19 cellular contexts compared by ENCODE assay signal in genomic region chr7:1741246-1741645, GRCh38.
DNase-seq lines count a peak whose midpoint lies in the region; ATAC-seq and TF ChIP-seq lines count a peak whose summit lies in the region.
"Had no signal": no experiment of that assay in that cellular context is flagged by ENCODE, and none has a peak within 500 bp of the region (broad histone marks: within the 10 kb centered on the region; RNA-seq: fewer than 3 reads in every experiment).

No MANE protein-coding gene starts in this region.

- H4K20me1 ChIP-seq in BLaER1 (peaks cover 41% of the 10 kb centered on the region), H9 (ENCODE audit: control insufficient read depth, insufficient read depth, insufficient read length) (no peaks in the 10 kb centered on the region)

- H3K23me2 ChIP-seq in H9 (ENCODE audit: insufficient read length, low read depth, low read length, poor library complexity, severe bottlenecking) = no peaks in the 10 kb centered on the region

- no peak overlapping the region for H2AK5ac ChIP-seq in H9 (ENCODE audit: insufficient read length, low read length)

- no peak overlapping the region for H2BK5ac ChIP-seq in H9 (ENCODE audit: insufficient read length, low read length)

- CTCF ChIA-PET in CD8-positive, alpha-beta T cell (lab: Charles Lee) = no interaction called here

- H3K36me3 Mint-ChIP-seq in CD8-positive, alpha-beta T cell = no peaks in the 10 kb centered on the region
- no peaks in the 10 kb centered on the region for H3K36me3 Mint-ChIP-seq in T-helper 17 cell (ENCODE audit: low read depth)
- no peaks in the 10 kb centered on the region; a peak in 1 of 7 replicates for H3K36me3 Mint-ChIP-seq in H9 (ENCODE audit: insufficient read depth in 1 of 3, low read depth in 3 of 3)

- no peak overlapping the region for H2AFZ ChIP-seq in H9 (ENCODE audit: low read length)

- H4K8ac ChIP-seq in H9 (replicated peaks; ENCODE audit: insufficient read length, low read depth, low read length) = no peak overlapping the region

- peaks cover 77% of the 10 kb centered on the region for H3K4me1 ChIP-seq in BLaER1
- peaks cover 33% of the 10 kb centered on the region for H3K4me1 ChIP-seq in CD8-positive, alpha-beta T cell (ENCODE audit: insufficient read depth, low read length)
- no peaks in the 10 kb centered on the region for H3K4me1 ChIP-seq in H9 (ENCODE audit: insufficient read depth, low read length)

- no peak overlapping the region for H3K23ac ChIP-seq in H9 (ENCODE audit: insufficient read length, low read depth, low read length)

- H2BK12ac ChIP-seq in H9 (ENCODE audit: insufficient read length, low read depth, low read length) = no peak overlapping the region

- POLR2A ChIA-PET in CD8-positive, alpha-beta T cell (lab: Charles Lee) = no interaction called here

- no peak overlapping the region for H2BK120ac ChIP-seq in H9 (ENCODE audit: low read depth, low read length, poor library complexity, severe bottlenecking)

- H2BK15ac ChIP-seq in H9 (ENCODE audit: low read depth, low read length) = no peak overlapping the region

- H3K9ac ChIP-seq in BLaER1 (no peak overlapping the region), H9 (ENCODE audit: extremely low read depth, insufficient read length, low read length) (no peak overlapping the region)

- no peak overlapping the region for H3K14ac ChIP-seq in H9 (ENCODE audit: insufficient read depth, low read length)

- no peak for ATAC-seq in CD8-positive, alpha-beta T cell
- ATAC-seq in T-helper 17 cell = no peak
- no peak for ATAC-seq in HG02970 (IDR thresholded peaks at IDR 0.05; ENCODE audit: low FRiP score, unreplicated experiment)
- ATAC-seq in HG03175 (IDR thresholded peaks at IDR 0.05; ENCODE audit: unreplicated experiment) = no peak

- WGBS in H9 (ENCODE audit: extremely low coverage, insufficient read length, low lambda C conversion rate) = no CpG with 5 or more reads among the region's 8 CpGs

- H3K4me2 ChIP-seq in BLaER1 = peak overlapping the region; percentile 75
- no peak overlapping the region for H3K4me2 ChIP-seq in H9 (ENCODE audit: insufficient read depth, insufficient read length, low read length)

- H3K4me1 Mint-ChIP-seq in CD8-positive, alpha-beta T cell (ENCODE audit: low read depth) = peaks cover 24% of the 10 kb centered on the region
- H3K4me1 Mint-ChIP-seq in T-helper 17 cell = peaks cover 14% of the 10 kb centered on the region
- peaks cover 0 to 5% of the 10 kb centered on the region in 2 experiments; a peak in 1 of 4 replicates for H3K4me1 Mint-ChIP-seq in H9

- no peak overlapping the region for H3K4me3 ChIP-seq in BLaER1
- H3K4me3 ChIP-seq in CD8-positive, alpha-beta T cell (ENCODE audit: low read depth, low read length) = no peak overlapping the region
- H3K4me3 ChIP-seq: prostate gland had no signal

- H3K27me3 Mint-ChIP-seq in CD8-positive, alpha-beta T cell (ENCODE audit: low read depth) = peaks cover 2% of the 10 kb centered on the region
- H3K27me3 Mint-ChIP-seq in T-helper 17 cell = peaks cover 21% of the 10 kb centered on the region
- peaks cover 7% of the 10 kb centered on the region for H3K27me3 Mint-ChIP-seq in H9 (ENCODE audit: low read depth)
- H3K27me3 Mint-ChIP-seq: brain had no signal

- DNase-seq in CD8-positive, alpha-beta T cell = no peak
- DNase-seq in T-helper 17 cell (no peak), iPS-NIHi11 (ENCODE audit: low spot score) (peak; percentile 14), H9 (no peak)
- DNase-seq: activated CD4-positive, alpha-beta T cell treated with anti-CD3 and anti-CD28 coated beads, Interleukin-2, amount 50 U/mL, for 48 hours; effector memory CD4-positive, alpha-beta T cell; esophagus squamous epithelium; NCI-H187 treated with DMSO at 0.1 percent for 48 hours; NCI-H2227 treated with DMSO at 0.1 percent for 48 hours; stimulated activated CD4-positive, alpha-beta T cell treated with anti-CD3 and anti-CD28 coated beads, Interleukin-2, amount 100 ng/mL, for 48 hours; T-helper 1 cell had no signal

- no peaks in the 10 kb centered on the region for H3K79me2 ChIP-seq in H9 (ENCODE audit: insufficient read depth, low read length)

- H4K91ac ChIP-seq in H9 (ENCODE audit: insufficient read length, low read depth, low read length) = no peak overlapping the region

- H3K4ac ChIP-seq in H9 (ENCODE audit: low read depth, low read length) = no peak overlapping the region

- no peak overlapping the region for H4K5ac ChIP-seq in H9 (ENCODE audit: insufficient read length, low read depth, low read length)

- H3K18ac ChIP-seq in H9 (ENCODE audit: insufficient read length, low read depth, low read length) = no peak overlapping the region

- peak overlapping the region; percentile 43 for H3K4me3 Mint-ChIP-seq in CD8-positive, alpha-beta T cell
- peak overlapping the region; percentile 55 for H3K4me3 Mint-ChIP-seq in T-helper 17 cell
- no peak overlapping the region for H3K4me3 Mint-ChIP-seq in H9
- H3K4me3 Mint-ChIP-seq: activated T-helper 1 cell treated with anti-CD3 and anti-CD28 coated beads, Interleukin-12 subunit alpha, Interleukin-12 subunit beta, Interleukin-2, Interleukin-4 antibody, amounts not matched to agents 30 ng/mL and 10 ng/mL and 1 ng/mL, durations not matched to agents 14 hours and 24 hours and 36 hours; brain; neural crest cell had no signal

- H3K9me3 ChIP-seq in BLaER1 = no peaks in the 10 kb centered on the region
- H3K9me3 ChIP-seq in CD8-positive, alpha-beta T cell (ENCODE audit: low read length) = no peaks in the 10 kb centered on the region
- no peaks in the 10 kb centered on the region for H3K9me3 ChIP-seq in T-helper 17 cell (ENCODE audit: control insufficient read depth, low read length, poor library complexity, severe bottlenecking)
- no peaks in the 10 kb centered on the region for H3K9me3 ChIP-seq in H9 (ENCODE audit: control insufficient read depth, low read depth, low read length)
- H3K9me3 ChIP-seq: esophagus squamous epithelium, prostate gland, upper lobe of left lung had no signal

- no peaks in the 10 kb centered on the region for H3K79me1 ChIP-seq in H9 (ENCODE audit: insufficient read depth, low read depth, low read length, poor library complexity, severe bottlenecking)

- peaks cover 10% of the 10 kb centered on the region; the same call in 1 of the 2 replicates for H3K27me3 ChIP-seq in BLaER1
- H3K27me3 ChIP-seq in CD8-positive, alpha-beta T cell (ENCODE audit: insufficient read depth, low read length) = no peaks in the 10 kb centered on the region
- H3K27me3 ChIP-seq in H9 (ENCODE audit: insufficient read depth, low read length) = no peaks in the 10 kb centered on the region
- H3K27me3 ChIP-seq: upper lobe of left lung had no signal

- no peak overlapping the region for H3K56ac ChIP-seq in H9 (ENCODE audit: insufficient read length, low read depth, low read length)

- no peaks in the 10 kb centered on the region for H3K9me3 Mint-ChIP-seq in CD8-positive, alpha-beta T cell
- no peaks in the 10 kb centered on the region for H3K9me3 Mint-ChIP-seq in H9
- H3K9me3 Mint-ChIP-seq: activated T-helper 1 cell treated with anti-CD3 and anti-CD28 coated beads, Interleukin-12 subunit alpha, Interleukin-12 subunit beta, Interleukin-2, Interleukin-4 antibody, amounts not matched to agents 30 ng/mL and 10 ng/mL and 1 ng/mL, durations not matched to agents 14 hours and 24 hours and 36 hours; brain; neural crest cell had no signal

- intact Hi-C loops in CD8-positive, alpha-beta T cell (cut with DNase I, micrococcal nuclease) = loop anchor here in 1 of 2 experiments (5.0 kb wide), 1 partner anchor 74 kb away; no protein-coding TSS in a partner anchor

- H3K27ac ChIP-seq in BLaER1 (no peak overlapping the region), H9 (ENCODE audit: insufficient read length, low read depth, low read length) (no peak overlapping the region)
- H3K27ac ChIP-seq in CD8-positive, alpha-beta T cell (ENCODE audit: low read depth, low read length) = no peak overlapping the region
- H3K27ac ChIP-seq: prostate gland, upper lobe of left lung had no signal

- H3K27ac Mint-ChIP-seq in CD8-positive, alpha-beta T cell = no peak overlapping the region
- H3K27ac Mint-ChIP-seq in T-helper 17 cell = no peak overlapping the region
- no peak overlapping the region for H3K27ac Mint-ChIP-seq in H9
- H3K27ac Mint-ChIP-seq: activated T-helper 1 cell treated with anti-CD3 and anti-CD28 coated beads, Interleukin-12 subunit alpha, Interleukin-12 subunit beta, Interleukin-2, Interleukin-4 antibody, amounts not matched to agents 30 ng/mL and 10 ng/mL and 1 ng/mL, durations not matched to agents 14 hours and 24 hours and 36 hours; brain had no signal

- no peak for TF ChIP-seq CTCF in CD8-positive, alpha-beta T cell (IDR thresholded peaks at IDR 0.05)
- TF ChIP-seq CTCF in H9 (conservative IDR thresholded peaks at IDR 0.05) = no peak

- H2BK20ac ChIP-seq in H9 (ENCODE audit: low read depth, low read length, poor library complexity, severe bottlenecking) = no peak overlapping the region

- H3K36me3 ChIP-seq in BLaER1 = peaks cover 13% of the 10 kb centered on the region; the same call in 1 of the 2 replicates
- H3K36me3 ChIP-seq in CD8-positive, alpha-beta T cell (ENCODE audit: insufficient read depth, low read length) = no peaks in the 10 kb centered on the region
- H3K36me3 ChIP-seq: esophagus squamous epithelium, prostate gland, upper lobe of left lung had no signal

- H3T11ph ChIP-seq in H9 (ENCODE audit: low read length) = no peak overlapping the region

Comparison
In these comparisons a context has a peak if more than half of its experiments do, and no peak if none do; other contexts are left out.
1. H3K4me3 Mint-ChIP-seq: peak in CD8-positive, alpha-beta T cell (single experiment) and T-helper 17 cell (single experiment); none in H9 (0 of 2).